Comparison of ENCODE assay signal across 14 cellular contexts in the genomic region with DNA sequence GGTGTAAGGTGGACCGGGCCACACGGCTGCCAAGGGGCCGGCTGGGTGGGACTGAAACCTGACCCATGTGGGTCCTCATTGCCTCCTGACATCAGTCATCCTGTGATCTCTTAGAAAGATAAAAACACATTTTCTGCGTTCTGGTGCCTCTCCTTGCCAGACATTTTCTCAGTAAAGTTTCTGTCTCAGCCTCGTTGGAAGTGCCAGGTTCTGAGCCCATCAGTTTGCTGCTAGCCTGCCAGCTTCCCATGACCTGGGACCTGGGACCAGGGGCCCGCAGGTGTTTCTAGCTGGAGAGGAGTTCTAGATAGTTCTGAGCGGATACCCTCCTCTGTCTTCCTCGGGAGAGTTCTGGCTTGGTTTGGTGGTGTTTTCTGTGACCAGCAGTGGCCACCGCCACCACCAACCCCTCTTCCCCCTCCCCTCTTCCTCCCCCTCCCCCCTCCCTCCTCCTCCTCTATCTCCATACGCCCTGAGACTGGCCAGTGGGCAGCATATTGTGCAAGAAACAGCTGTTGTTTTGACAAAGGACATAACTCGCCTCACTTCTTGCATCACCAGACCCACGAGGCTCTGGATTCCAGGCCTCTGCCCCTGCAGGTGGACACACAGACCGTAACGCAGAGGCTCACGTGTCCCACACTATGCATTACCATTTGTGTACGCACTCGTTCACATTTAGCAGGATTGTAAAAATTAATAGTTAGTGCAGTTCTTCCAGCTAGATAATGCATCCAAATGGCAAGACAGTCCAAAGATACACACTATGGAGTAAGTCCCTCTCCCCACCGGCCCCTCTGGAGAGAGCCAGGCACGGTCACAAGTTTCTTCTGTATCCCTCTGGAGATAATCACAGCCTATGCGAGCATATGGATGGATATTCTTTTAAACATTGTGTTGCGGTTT.
DNase-seq lines count a peak whose midpoint lies in the region; ATAC-seq and TF ChIP-seq lines count a peak whose summit lies in the region.
"Had no signal": no experiment of that assay in that cellular context is flagged by ENCODE, and none has a peak within 500 bp of the region (broad histone marks: within the 10 kb centered on the region; RNA-seq: fewer than 3 reads in every experiment).

No MANE protein-coding gene starts in this region.

- peaks cover 21% of the 10 kb centered on the region for H3K36me3 Mint-ChIP-seq in brain

- H3K4me3 ChIP-seq in rectal smooth muscle tissue (ENCODE audit: low read length), result no peak overlapping the region
- H3K4me3 ChIP-seq: tibial artery had no signal

- no peaks in the 10 kb centered on the region for H3K27me3 Mint-ChIP-seq in brain

- H3K9ac ChIP-seq in rectal smooth muscle tissue (ENCODE audit: low read length), result no peak overlapping the region

- TF ChIP-seq CTCF in brain (conservative IDR thresholded peaks at IDR 0.05), result no peak

- peaks cover 21% of the 10 kb centered on the region for H3K4me1 ChIP-seq in rectal smooth muscle tissue (ENCODE audit: control insufficient read depth, insufficient read depth, low read length)

- H3K9me3 Mint-ChIP-seq in brain, result peaks cover 0 to 5% (median 0%) of the 10 kb centered on the region in 5 experiments

- peak overlapping the region; percentile 90 for H3K27ac ChIP-seq in rectal smooth muscle tissue (ENCODE audit: low read depth, low read length)
- H3K27ac ChIP-seq: tibial artery had no signal

- ATAC-seq in HG02642 (IDR thresholded peaks at IDR 0.05; ENCODE audit: poor library complexity, unreplicated experiment) (no peak), GM18870 (IDR thresholded peaks at IDR 0.05; ENCODE audit: unreplicated experiment) (no peak)

- peak; percentile 56 for DNase-seq in EH (ENCODE audit: low read depth)
- DNase-seq in iris pigment epithelial cell (ENCODE audit: low read depth), result peak; percentile 90
- no peak for DNase-seq in GM19238 (ENCODE audit: insufficient read length, low spot score)
- no peak for DNase-seq in RPMI8226
- DNase-seq: activated CD8-positive, alpha-beta memory T cell treated with anti-CD3 and anti-CD28 coated beads, Interleukin-2, amount 50 U/mL, for 4 hours; DMS79 treated with DMSO at 0.1 percent for 48 hours; NCI-H2081 treated with DMSO at 0.1 percent for 48 hours; stimulated activated CD4-positive, alpha-beta T cell treated with anti-CD3 and anti-CD28 coated beads, Interleukin-4, amount 100 ng/mL, for 4 hours had no signal

- peak overlapping the region in 1 of 5 experiments; percentile 11 for H3K4me3 Mint-ChIP-seq in brain

- H3K27me3 ChIP-seq in rectal smooth muscle tissue (ENCODE audit: control insufficient read depth, insufficient read depth, low read length), result no peaks in the 10 kb centered on the region
- H3K27me3 ChIP-seq: dorsolateral prefrontal cortex, tibial artery had no signal

- peaks cover 54% of the 10 kb centered on the region for H3K4me1 Mint-ChIP-seq in brain

- H3K36me3 ChIP-seq in rectal smooth muscle tissue (ENCODE audit: control insufficient read depth, insufficient read depth, low read length), result no peaks in the 10 kb centered on the region

- H3K27ac Mint-ChIP-seq in brain, result peak overlapping the region in 4 of 5 experiments; percentile 28 to 91 (median 56)

Comparison
In these comparisons a context has a peak if more than half of its experiments do, and no peak if none do; other contexts are left out.
1. DNase-seq: peak in EH (single experiment) and iris pigment epithelial cell (single experiment); none in GM19238 (single experiment) and RPMI8226 (single experiment).